In genomic region chr10:79871729-79872128, GRCh38 we compare ENCODE assay signal across 3 cellular contexts. TPM values are rescaled to one million over a fixed set of nuclear protein-coding genes. Genes with fewer than 3 reads are reported as not detected.
"Had no signal": no experiment of that assay in that cellular context is flagged by ENCODE, and none has a peak within 500 bp of the region (broad histone marks: within the 10 kb centered on the region; RNA-seq: fewer than 3 reads in every experiment).

No MANE protein-coding gene starts in this region.

RNA-seq across cellular contexts. Expression of gene NUTM2E, which starts 45.2 kb away (rescaled TPM):
- total RNA-seq: Right ventricle myocardium inferior, Right ventricle myocardium superior, RPMI7951 had no signal
